Comparison of ENCODE assay signal across 20 cellular contexts in the genomic region with DNA sequence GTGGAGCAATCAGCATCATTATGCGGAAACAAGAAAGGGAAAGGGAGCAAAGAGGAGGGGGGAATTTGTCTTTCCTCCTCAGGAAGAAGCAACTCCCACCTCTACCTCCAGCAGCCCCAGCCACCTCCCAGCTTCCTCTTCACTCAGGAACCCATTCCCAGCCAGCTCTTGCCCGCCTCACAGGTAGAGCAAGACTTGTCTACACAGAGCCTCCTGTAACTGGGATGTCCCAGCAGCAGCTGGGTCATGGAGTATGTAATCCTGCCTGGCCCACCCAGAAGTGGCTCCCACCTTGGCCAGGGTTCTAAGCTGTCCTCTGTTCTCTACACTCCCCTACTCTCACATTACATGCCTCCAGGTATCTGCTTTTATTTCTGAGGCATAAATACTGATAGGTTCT. TPM values are rescaled to one million over a fixed set of nuclear protein-coding genes. Genes with fewer than 3 reads are reported as not detected.
DNase-seq lines count a peak whose midpoint lies in the region; ATAC-seq and TF ChIP-seq lines count a peak whose summit lies in the region.
"Had no signal": no experiment of that assay in that cellular context is flagged by ENCODE, and none has a peak within 500 bp of the region (broad histone marks: within the 10 kb centered on the region; RNA-seq: fewer than 3 reads in every experiment).

No MANE protein-coding gene starts in this region.

- no peak overlapping the region for H3K4me3 ChIP-seq in endodermal cell (ENCODE audit: low read length)
- no peak overlapping the region for H3K4me3 ChIP-seq in neuronal stem cell (ENCODE audit: low read length in 2 of 2)
- no peak overlapping the region for H3K4me3 ChIP-seq in spleen
- H3K4me3 ChIP-seq in MG63 = no peak overlapping the region

- H3K27me3 ChIP-seq in endodermal cell (ENCODE audit: control insufficient read depth, insufficient read depth, low read length, poor library complexity, severe bottlenecking) (no peaks in the 10 kb centered on the region), neuronal stem cell (ENCODE audit: control insufficient read depth in 3 of 3, insufficient read depth in 3 of 3, low read depth in 1 of 3, low read length in 3 of 3) (peaks cover 0 to 6% (median 0%) of the 10 kb centered on the region in 3 experiments), spleen (replicated peaks in 1 of 7) (peaks cover 0 to 51% (median 4%) of the 10 kb centered on the region in 7 donors), MG63 (no peaks in the 10 kb centered on the region)

- ATAC-seq in T-cell (replicated peaks in 1 of 4) = no peak
- ATAC-seq: HCT116 had no signal

- H3K27me3 Mint-ChIP-seq in endodermal cell (ENCODE audit: insufficient read depth) (peaks cover 19% of the 10 kb centered on the region), T-cell (peaks cover 11 to 22% of the 10 kb centered on the region in 2 donors)

- no peak overlapping the region for H3K27ac ChIP-seq in endodermal cell (ENCODE audit: low read depth, low read length)
- H3K27ac ChIP-seq in neuronal stem cell (replicated peaks; ENCODE audit: low read length) = no peak overlapping the region
- no peak overlapping the region for H3K27ac ChIP-seq in spleen
- H3K27ac ChIP-seq: C4-2B had no signal

- H3K9me3 ChIP-seq in endodermal cell (ENCODE audit: control insufficient read depth, low read length) (no peaks in the 10 kb centered on the region), neuronal stem cell (replicated peaks in 1 of 2; ENCODE audit: control insufficient read depth in 2 of 2, insufficient read depth in 1 of 2, low read depth in 1 of 2, low read length in 2 of 2) (no peaks in the 10 kb centered on the region), spleen (no peaks in the 10 kb centered on the region), MG63 (no peaks in the 10 kb centered on the region)

- H3K4me1 ChIP-seq in endodermal cell (ENCODE audit: control insufficient read depth, insufficient read depth, low read length) (peaks cover 9% of the 10 kb centered on the region), neuronal stem cell (ENCODE audit: control insufficient read depth in 2 of 2, insufficient read depth in 1 of 2, low read depth in 1 of 2, low read length in 2 of 2) (peaks cover 32 to 41% of the 10 kb centered on the region in 2 donors), spleen (no peaks in the 10 kb centered on the region)

- H2BK120ac ChIP-seq in neuronal stem cell (ENCODE audit: low read depth, low read length) = no peak overlapping the region

- H2BK15ac ChIP-seq in neuronal stem cell (ENCODE audit: low read length) = no peak overlapping the region

- 65 to 90% methylated on average over 2 of the region's 2 CpGs for WGBS in endodermal cell (ENCODE audit: insufficient coverage in 1 of 2, insufficient read length in 1 of 2), 2 experiments
- no CpG with 5 or more reads among the region's 2 CpGs for WGBS in neuronal stem cell (ENCODE audit: extremely low coverage in 2 of 2, insufficient read length in 2 of 2, insufficient replicate concordance in 1 of 2), 2 donors
- WGBS in spleen, 5 donors = 66 to 89% (median 79%) methylated on average over 2 of the region's 2 CpGs

- no peaks in the 10 kb centered on the region for H3K36me3 Mint-ChIP-seq in endodermal cell (ENCODE audit: low read depth)
- no peaks in the 10 kb centered on the region for H3K36me3 Mint-ChIP-seq in T-cell

- no peak for TF ChIP-seq POLR2A in spleen (IDR thresholded peaks at IDR 0.05)

- H3K14ac ChIP-seq in neuronal stem cell (ENCODE audit: low read length) = no peak overlapping the region

- H2AK5ac ChIP-seq in neuronal stem cell (ENCODE audit: low read depth, low read length) = no peak overlapping the region

- H3K4me3 Mint-ChIP-seq in endodermal cell = no peak overlapping the region
- no peak overlapping the region for H3K4me3 Mint-ChIP-seq in T-cell

- no peak overlapping the region for H3K27ac Mint-ChIP-seq in endodermal cell
- no peak overlapping the region for H3K27ac Mint-ChIP-seq in T-cell

- H2AFZ ChIP-seq in neuronal stem cell (ENCODE audit: low read length) = no peak overlapping the region

- intact Hi-C loops in spleen (cut with DNase I; ENCODE audit: low total_unique reads) = no loop called here

- no peak overlapping the region for H3K23ac ChIP-seq in neuronal stem cell (ENCODE audit: low read depth, low read length, poor library complexity)

- H3K79me1 ChIP-seq in neuronal stem cell (ENCODE audit: low read depth, low read length) = no peaks in the 10 kb centered on the region

- CTCF ChIA-PET in T-cell (lab: Charles Lee) = no interaction called here

- H3K4ac ChIP-seq in neuronal stem cell (ENCODE audit: low read length) = no peak overlapping the region

- H3K18ac ChIP-seq in neuronal stem cell (ENCODE audit: low read length) = no peak overlapping the region

- no peak overlapping the region for H4K8ac ChIP-seq in neuronal stem cell (ENCODE audit: low read depth, low read length)

- no peak for TF ChIP-seq CTCF in endodermal cell (conservative IDR thresholded peaks at IDR 0.05)
- no peak for TF ChIP-seq CTCF in spleen (IDR thresholded peaks at IDR 0.05 in 8 of 11, conservative IDR thresholded peaks at IDR 0.05 in 3 of 11)

- peaks cover 33% of the 10 kb centered on the region for H3K4me1 Mint-ChIP-seq in endodermal cell
- H3K4me1 Mint-ChIP-seq in T-cell = no peaks in the 10 kb centered on the region

- POLR2A ChIA-PET in T-cell (lab: Charles Lee) = no interaction called here

- no peaks in the 10 kb centered on the region for H3K9me3 Mint-ChIP-seq in endodermal cell
- H3K9me3 Mint-ChIP-seq in T-cell = no peaks in the 10 kb centered on the region

- peak overlapping the region; percentile 59 for H2BK12ac ChIP-seq in neuronal stem cell (ENCODE audit: low read length)

- H4K91ac ChIP-seq in neuronal stem cell (ENCODE audit: low read depth, low read length, poor library complexity) = no peak overlapping the region

- no peak overlapping the region for H2BK5ac ChIP-seq in neuronal stem cell (ENCODE audit: low read length)

- H3K36me3 ChIP-seq in endodermal cell (ENCODE audit: control insufficient read depth, insufficient read depth, low read length) (no peaks in the 10 kb centered on the region), neuronal stem cell (replicated peaks in 1 of 2; ENCODE audit: control insufficient read depth in 2 of 2, insufficient read depth in 2 of 2, low read length in 2 of 2) (peaks cover 0 to 73% of the 10 kb centered on the region in 2 donors), spleen (no peaks in the 10 kb centered on the region), MG63 (no peaks in the 10 kb centered on the region)

- H3K4me2 ChIP-seq in neuronal stem cell (ENCODE audit: insufficient read depth, low read length, poor library complexity, severe bottlenecking) = no peak overlapping the region

- peak; percentile 77 for DNase-seq in NCI-H69 (lab: John Stamatoyannopoulos, UW)
- peak; percentile 51 for DNase-seq in endodermal cell
- no peak for DNase-seq in neuronal stem cell (ENCODE audit: low spot score)
- peak; percentile 18 for DNase-seq in spleen
- no peak for DNase-seq in T-cell
- DNase-seq in COLO829 (ENCODE audit: low spot score) = no peak
- no peak for DNase-seq in MG63
- DNase-seq: ACHN, DMS 273 treated with DMSO at 0.1 percent for 48 hours, DND-41, KG1, MV-4-11, NCI-H1694 treated with DMSO at 0.1 percent for 48 hours, NCI-H510A, NCI-H774, Right ventricle myocardium superior had no signal

- no peak overlapping the region for H3K9ac ChIP-seq in endodermal cell (ENCODE audit: extremely low read depth, low read length, poor library complexity, severe bottlenecking)
- H3K9ac ChIP-seq in neuronal stem cell (ENCODE audit: low read depth, low read length, poor library complexity) = no peak overlapping the region

RNA-seq across cellular contexts. Expression of a gene that starts 14.0 kb away (rescaled TPM):
- total RNA-seq in endodermal cell = 10 to 100 TPM in 1 of 2 donors, 1 to 10 TPM in 1; 7.9 to 13.5 TPM
- 160 TPM for polyA plus RNA-seq in endodermal cell (2013, experiment 1 of 2)
- polyA plus RNA-seq in endodermal cell (2013, experiment 2 of 2) = 139 TPM
- 69.2 TPM for polyA plus RNA-seq in neuronal stem cell (2013, experiment 1 of 2)
- 70.9 TPM for polyA plus RNA-seq in neuronal stem cell (2013, experiment 2 of 2)
- under 1 TPM in 1 of 7 donors, not detected in 6; 0.34 TPM for total RNA-seq in spleen
- under 1 TPM in 2 of 3 donors, not detected in 1; 0.03 TPM for polyA plus RNA-seq in spleen
- under 1 TPM in 1 of 5 donors, not detected in 4; 0.06 TPM for total RNA-seq in T-cell
- not detected in 2 replicates for total RNA-seq in MG63 (2014; rRNA removed; shearing (Covaris generic); ENCODE audit: low replicate concordance)
- total RNA-seq: OCI-LY7 had no signal

RNA-seq across cellular contexts. Expression of a gene that starts 59.0 kb away (rescaled TPM):
- total RNA-seq in endodermal cell (10 to 100 TPM; 23.0 to 23.5 TPM), spleen (1 to 10 TPM in 2 of 7 donors, under 1 TPM in 5; 0.13 to 2.8 (median 0.75) TPM), T-cell (under 1 TPM in 4 of 5 donors, not detected in 1; 0.13 to 0.32 (median 0.15) TPM)
- 27.9 TPM for polyA plus RNA-seq in endodermal cell (2013, experiment 1 of 2)
- polyA plus RNA-seq in endodermal cell (2013, experiment 2 of 2) = 27.0 TPM
- 17.1 TPM for polyA plus RNA-seq in neuronal stem cell (2013, experiment 1 of 2)
- 17.4 TPM for polyA plus RNA-seq in neuronal stem cell (2013, experiment 2 of 2)
- polyA plus RNA-seq in spleen = 1 to 10 TPM in 2 of 3 donors, under 1 TPM in 1; 0.58 to 1.2 (median 1.0) TPM
- total RNA-seq in MG63 (2014; rRNA removed; shearing (Covaris generic); ENCODE audit: low replicate concordance) = 1.1 and 3.0 TPM in 2 replicates

RNA-seq across cellular contexts. Expression of a gene that starts 59.3 kb away (rescaled TPM):
- 10 to 100 TPM in 1 of 2 donors, not detected in 1; 18.6 TPM for total RNA-seq in endodermal cell
- polyA plus RNA-seq in endodermal cell (2013, experiment 1 of 2) = 18,487 TPM
- 28,205 TPM for polyA plus RNA-seq in endodermal cell (2013, experiment 2 of 2)
- polyA plus RNA-seq in neuronal stem cell (2013, experiment 1 of 2) = not detected
- not detected for polyA plus RNA-seq in neuronal stem cell (2013, experiment 2 of 2)
- 10 to 100 TPM in 4 of 7 donors, not detected in 3; 24.2 to 62.3 (median 32.6) TPM for total RNA-seq in spleen
- polyA plus RNA-seq in spleen = not detected
- total RNA-seq in T-cell = 10 to 100 TPM in 3 of 5 donors, not detected in 2; 27.0 to 34.4 (median 32.6) TPM
- total RNA-seq in MG63 (2014; rRNA removed; shearing (Covaris generic); ENCODE audit: low replicate concordance) = not detected in 2 replicates
- total RNA-seq: G401, OCI-LY7 had no signal

Comparison
In these comparisons a context has a peak if more than half of its experiments do, and no peak if none do; other contexts are left out.
1. DNase-seq: peak in NCI-H69 (single experiment), endodermal cell (single experiment) and spleen (single experiment); none in neuronal stem cell (single experiment), T-cell (0 of 34), COLO829 (single experiment) and MG63 (single experiment).